24 cellular contexts compared by ENCODE assay signal in genomic region chr2:240230424-240230945, GRCh38.
DNase-seq lines count a peak whose midpoint lies in the region; ATAC-seq, FAIRE-seq and TF ChIP-seq lines count a peak whose summit lies in the region.
"Had no signal": no experiment of that assay in that cellular context is flagged by ENCODE, and none has a peak within 500 bp of the region (broad histone marks: within the 10 kb centered on the region; RNA-seq: fewer than 3 reads in every experiment).

No MANE protein-coding gene starts in this region.

- H3K4me1 ChIP-seq in kidney (ENCODE audit: control insufficient read depth in 1 of 2, insufficient read depth in 1 of 2, low read depth in 1 of 2, low read length in 2 of 2) (peaks cover 0 to 2% of the 10 kb centered on the region in 2 donors), testis (peaks cover 2% of the 10 kb centered on the region)

- peaks cover 19% of the 10 kb centered on the region for H3K4me1 Mint-ChIP-seq in nephron progenitor cell
- H3K4me1 Mint-ChIP-seq: activated CD4-positive, alpha-beta T cell treated with anti-CD3 and anti-CD28 coated beads, Interleukin-2, amount 10 ng/mL, durations not matched to agents 24 days and 14 days had no signal

- TF ChIP-seq CTCF in kidney (IDR thresholded peaks at IDR 0.05; ENCODE audit: borderline replicate concordance, extremely low read depth, insufficient read depth), result no peak
- TF ChIP-seq CTCF in testis (IDR thresholded peaks at IDR 0.05), result no peak
- TF ChIP-seq CTCF in nephron progenitor cell (IDR thresholded peaks at IDR 0.05), result no peak

- no peaks in the 10 kb centered on the region for H3K27me3 ChIP-seq in testis
- H3K27me3 ChIP-seq: cardiac muscle cell, gastrocnemius medialis had no signal

- H3K4me3 ChIP-seq in kidney (ENCODE audit: low read length in 2 of 2), result no peak overlapping the region
- H3K4me3 ChIP-seq in testis, result no peak overlapping the region
- H3K4me3 ChIP-seq: cardiac muscle cell, gastrocnemius medialis, mucosa of descending colon had no signal

- no peak overlapping the region for H3K9ac ChIP-seq in kidney (ENCODE audit: low read length in 2 of 2)

- peaks cover 33% of the 10 kb centered on the region for H3K9me3 Mint-ChIP-seq in nephron progenitor cell

- no peak overlapping the region for H3K4me3 Mint-ChIP-seq in nephron progenitor cell
- H3K4me3 Mint-ChIP-seq: activated CD4-positive, alpha-beta T cell treated with anti-CD3 and anti-CD28 coated beads, Interleukin-2, amount 10 ng/mL, durations not matched to agents 24 days and 14 days; CD4-positive, alpha-beta memory T cell; dendritic cell treated with granulocyte-macrophage colony-stimulating factor and Interleukin-4, amounts not matched to agents 40 ng/mL and 50 ng/mL, for 4 days; H9; immature natural killer cell; nephron had no signal

- H3K27ac ChIP-seq in kidney (ENCODE audit: low read depth in 2 of 2, low read length in 2 of 2), result no peak overlapping the region
- H3K27ac ChIP-seq in testis, result no peak overlapping the region
- H3K27ac ChIP-seq: cardiac muscle cell, gastrocnemius medialis, VCaP had no signal

- H3K36me3 ChIP-seq in kidney (ENCODE audit: control insufficient read depth in 1 of 2, insufficient read depth in 2 of 2, low read length in 2 of 2) (no peaks in the 10 kb centered on the region), testis (ENCODE audit: low read depth, missing control alignments) (no peaks in the 10 kb centered on the region)
- H3K36me3 ChIP-seq: cardiac muscle cell, gastrocnemius medialis had no signal

- TF ChIP-seq POLR2A in testis (IDR thresholded peaks at IDR 0.05), result no peak

- 78 to 80% methylated on average over 5 of the region's 5 CpGs for WGBS in testis, 2 donors

- FAIRE-seq in kidney (lab: Jason Lieb, UNC), result no peak
- FAIRE-seq: endometrium, G401.6 had no signal

- intact Hi-C loops in cardiac septum (cut with DNase I), result loop anchor here (10.0 kb wide), 1 partner anchor 334 kb away; the partner anchor contains the start of genes DUSP28 and RNPEPL1
- intact Hi-C loops in left cardiac atrium (cut with DNase I), result no loop called here
- intact Hi-C loops in kidney (cut with DNase I), result loop anchor here (5.0 kb wide), 1 partner anchor 207 kb away; the partner anchor contains the start of gene GPC1
- intact Hi-C loops in testis (cut with DNase I; ENCODE audit: low total_unique reads), result loop anchor here (5.0 kb wide), 1 partner anchor 207 kb away; the partner anchor contains the start of gene GPC1

- H3K36me3 Mint-ChIP-seq in nephron progenitor cell (ENCODE audit: low read depth), result peaks cover 4% of the 10 kb centered on the region
- H3K36me3 Mint-ChIP-seq: immature natural killer cell had no signal

- peaks cover 31% of the 10 kb centered on the region for H3K27me3 Mint-ChIP-seq in nephron progenitor cell (ENCODE audit: low read depth, poor library complexity)
- H3K27me3 Mint-ChIP-seq: activated CD4-positive, alpha-beta T cell treated with anti-CD3 and anti-CD28 coated beads, Interleukin-2, amount 10 ng/mL, durations not matched to agents 24 days and 14 days had no signal

- ATAC-seq in left cardiac atrium, result no peak
- ATAC-seq: gastrocnemius medialis, mucosa of descending colon had no signal

- no peak overlapping the region for H3K27ac Mint-ChIP-seq in nephron progenitor cell
- H3K27ac Mint-ChIP-seq: activated CD4-positive, alpha-beta T cell treated with anti-CD3 and anti-CD28 coated beads, Interleukin-2, amount 10 ng/mL, durations not matched to agents 24 days and 14 days; dendritic cell treated with granulocyte-macrophage colony-stimulating factor and Interleukin-4, amounts not matched to agents 40 ng/mL and 50 ng/mL, for 4 days; H9; immature natural killer cell had no signal

- DNase-seq in cardiac septum (ENCODE audit: low spot score) (peak; percentile 54), left cardiac atrium (no peak), NCI-H524 treated with DMSO at 0.1 percent for 48 hours (lab: John Stamatoyannopoulos, UW) (peak; percentile 53), kidney (peak; percentile 39), testis (peak; percentile 9), nephron progenitor cell (no peak), T-helper 2 cell (no peak)
- no peak for DNase-seq in activated CD4-positive, alpha-beta T cell treated with anti-CD3 and anti-CD28 coated beads, Interleukin-2, amount 50 U/mL, for 1 hour
- DNase-seq: activated CD4-positive, alpha-beta T cell treated with anti-CD3 and anti-CD28 coated beads, Interleukin-2, amount 10 ng/mL, durations not matched to agents 24 days and 14 days; CD4-positive, alpha-beta memory T cell; gastrocnemius medialis; H9; hippocampal formation; immature natural killer cell; KG1; mucosa of descending colon; NCI-H1694; NCI-H748 treated with DMSO at 0.1 percent for 48 hours had no signal

- H3K9me3 ChIP-seq in kidney (ENCODE audit: control insufficient read depth in 1 of 2, low read length in 2 of 2) (peaks cover 0 to 11% of the 10 kb centered on the region in 2 donors), testis (no peaks in the 10 kb centered on the region)
- H3K9me3 ChIP-seq: gastrocnemius medialis had no signal

Comparison
In these comparisons a context has a peak if more than half of its experiments do, and no peak if none do; other contexts are left out.
1. DNase-seq: peak in cardiac septum (single experiment), NCI-H524 treated with DMSO at 0.1 percent for 48 hours (single experiment), kidney (single experiment) and testis (single experiment); none in left cardiac atrium (single experiment), nephron progenitor cell (single experiment), T-helper 2 cell (0 of 5) and activated CD4-positive, alpha-beta T cell treated with anti-CD3 and anti-CD28 coated beads, Interleukin-2, amount 50 U/mL, for 1 hour (single experiment).
2. intact Hi-C loops: an anchor here in cardiac septum (10.0 kb wide), kidney (5.0 kb wide) and testis (5.0 kb wide); none called in left cardiac atrium.